29 cellular contexts compared by ENCODE assay signal in the genomic region with DNA sequence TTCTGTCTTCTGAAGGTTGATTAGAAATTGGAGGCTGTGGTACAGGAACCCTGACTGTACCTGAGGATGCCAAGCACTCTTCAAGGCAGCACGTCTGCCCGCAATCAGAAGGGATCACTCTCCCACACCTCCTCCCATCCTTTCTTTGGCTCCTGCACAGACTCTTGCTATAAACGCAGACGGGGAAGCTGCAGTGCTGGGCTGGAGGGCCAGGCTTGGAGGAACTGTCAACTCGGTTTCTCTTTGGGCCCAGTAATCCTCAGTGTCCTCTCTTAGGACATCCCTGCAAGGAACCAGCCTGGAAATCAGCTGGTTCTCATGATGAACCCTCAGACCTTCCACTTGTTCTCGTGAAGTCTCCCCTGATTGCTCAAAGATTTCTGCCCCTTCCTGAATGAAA.
A peak's percentile ranks its signal among the peaks of the same experiment; 100 is the strongest.
DNase-seq lines count a peak whose midpoint lies in the region; ATAC-seq, FAIRE-seq and TF ChIP-seq lines count a peak whose summit lies in the region.
"Had no signal": no experiment of that assay in that cellular context is flagged by ENCODE, and none has a peak within 500 bp of the region (broad histone marks: within the 10 kb centered on the region; RNA-seq: fewer than 3 reads in every experiment).

No MANE protein-coding gene starts in this region.

- TF ChIP-seq EP300 in H1 (IDR thresholded peaks at IDR 0.05; ENCODE audit: borderline replicate concordance in 1 of 2, low read depth in 2 of 2, low read length in 2 of 2) (no peak), esophagus muscularis mucosa (IDR thresholded peaks at IDR 0.05) (no peak)

- H3K9me3 ChIP-seq in H1 (ENCODE audit: insufficient read depth in 2 of 2, low read depth in 1 of 2, low read length in 1 of 2), result no peaks in the 10 kb centered on the region
- no peaks in the 10 kb centered on the region for H3K9me3 ChIP-seq in esophagus muscularis mucosa
- H3K9me3 ChIP-seq: BE2C, BLaER1 had no signal

- no peaks in the 10 kb centered on the region for H3K27me3 ChIP-seq in H1 (replicated peaks in 1 of 4; ENCODE audit: control insufficient read depth in 3 of 4, extremely low read depth in 1 of 4, insufficient read depth in 3 of 4, low read length in 3 of 4)
- no peaks in the 10 kb centered on the region for H3K27me3 ChIP-seq in esophagus muscularis mucosa
- H3K27me3 ChIP-seq: BE2C, BLaER1 had no signal

- H2AFZ ChIP-seq in H1 (ENCODE audit: low read length), result no peak overlapping the region

- H3K23ac ChIP-seq in H1 (ENCODE audit: insufficient read length), result no peak overlapping the region

- H4K91ac ChIP-seq in H1 (replicated peaks; ENCODE audit: insufficient read length, low read length), result no peak overlapping the region

- ATAC-seq in HG03108 (IDR thresholded peaks at IDR 0.05; ENCODE audit: unreplicated experiment) (no peak), GM18517 (IDR thresholded peaks at IDR 0.05; ENCODE audit: unreplicated experiment) (no peak)
- ATAC-seq: GM12878 had no signal

- H2BK20ac ChIP-seq in H1 (ENCODE audit: low read length), result no peak overlapping the region

- TF ChIP-seq POLR2A in H1 (IDR thresholded peaks at IDR 0.05; ENCODE audit: control extremely low read depth in 1 of 2, low read depth in 2 of 2, low read length in 2 of 2), result no peak
- TF ChIP-seq POLR2A in esophagus muscularis mucosa (IDR thresholded peaks at IDR 0.05; ENCODE audit: low read depth), result no peak

- H3K27ac ChIP-seq in H1 (ENCODE audit: low read depth, low read length), result no peak overlapping the region
- no peak overlapping the region for H3K27ac ChIP-seq in esophagus muscularis mucosa (replicated peaks in 1 of 4)
- H3K27ac ChIP-seq: BLaER1 had no signal

- 0 out of 2 replicates have a peak overlapping the region, but pooled peaks have one; percentile 41 for H4K8ac ChIP-seq in H1 (ENCODE audit: extremely low read depth, insufficient read depth, low read length)

- no peak for FAIRE-seq in H1 (lab: Jason Lieb, UNC)
- FAIRE-seq: A204.1, GM12878, GM12892, GM18507, GM19239 had no signal

- TF ChIP-seq RAD21 in H1 (IDR thresholded peaks at IDR 0.05 in 1 of 2, conservative IDR thresholded peaks at IDR 0.05 in 1 of 2; ENCODE audit: low read depth in 2 of 2, low read length in 2 of 2), result no peak

- H3K79me1 ChIP-seq in H1 (ENCODE audit: low read depth, low read length), result no peaks in the 10 kb centered on the region

- H3K79me2 ChIP-seq in H1 (ENCODE audit: control insufficient read depth in 1 of 2, insufficient read depth in 2 of 2, low read length in 2 of 2), result no peaks in the 10 kb centered on the region

- no peak overlapping the region for H2BK15ac ChIP-seq in H1 (ENCODE audit: low read length)

- WGBS in H1 (ENCODE audit: extremely low coverage in 1 of 2, insufficient coverage in 1 of 2, insufficient read length in 1 of 2, insufficient replicate concordance in 2 of 2, low coverage in 1 of 2, low lambda C conversion rate in 2 of 2, missing lambda C conversion rate in 1 of 2), 2 experiments, result 80% methylated on average over 6 of the region's 6 CpGs; no CpG with 5 or more reads in 1 of the 2 experiments
- WGBS in esophagus muscularis mucosa, result 81% methylated on average over 6 of the region's 6 CpGs

- no peak overlapping the region for H3K56ac ChIP-seq in H1 (replicated peaks; ENCODE audit: insufficient read length, low read depth, low read length)

- intact Hi-C loops in esophagus muscularis mucosa (cut with DNase I), result no loop called here

- no peak overlapping the region for H2BK5ac ChIP-seq in H1 (ENCODE audit: low read depth, low read length)

- no peak overlapping the region for H3K14ac ChIP-seq in H1 (ENCODE audit: insufficient read length)

- no peaks in the 10 kb centered on the region for H3K36me3 ChIP-seq in H1 (ENCODE audit: control insufficient read depth in 2 of 4, insufficient read depth in 4 of 4, low read length in 3 of 4)
- H3K36me3 ChIP-seq in esophagus muscularis mucosa, result no peaks in the 10 kb centered on the region
- H3K36me3 ChIP-seq: BE2C, BLaER1 had no signal

- no peak overlapping the region for H2BK12ac ChIP-seq in H1 (ENCODE audit: low read depth, low read length)

- H3K4ac ChIP-seq in H1 (replicated peaks; ENCODE audit: insufficient read length, low read depth, low read length), result no peak overlapping the region

- CTCF ChIA-PET in H1 (lab: Charles Lee; ENCODE audit: partially characterized antibody), result no interaction called here

- H3K4me2 ChIP-seq in H1 (ENCODE audit: insufficient read depth in 1 of 2, low read depth in 2 of 2, low read length in 2 of 2), result no peak overlapping the region
- H3K4me2 ChIP-seq: BLaER1 had no signal

- POLR2A ChIA-PET in H1 (lab: Charles Lee; ENCODE audit: partially characterized antibody), result no interaction called here

- no peak overlapping the region for H3K4me3 ChIP-seq in H1 (ENCODE audit: extremely low read depth in 1 of 4, insufficient read depth in 2 of 4, low read depth in 3 of 4, low read length in 4 of 4)
- H3K4me3 ChIP-seq in esophagus muscularis mucosa, result no peak overlapping the region
- H3K4me3 ChIP-seq: BLaER1, GM12878 had no signal

- H2BK120ac ChIP-seq in H1 (replicated peaks; ENCODE audit: low read depth, low read length), result no peak overlapping the region

- TF ChIP-seq CTCF in H1 (IDR thresholded peaks at IDR 0.05; ENCODE audit: control extremely low read depth in 1 of 3, insufficient read depth in 1 of 3, low read depth in 1 of 3, low read length in 3 of 3) (no peak), esophagus muscularis mucosa (IDR thresholded peaks at IDR 0.05) (no peak)

- 0 out of 2 replicates have a peak, but pooled peaks cover 2% of the 10 kb centered on the region for H3K23me2 ChIP-seq in H1 (ENCODE audit: low read depth, low read length)

- no peak overlapping the region for H3K18ac ChIP-seq in H1 (ENCODE audit: extremely low read depth, low read length)

- H3K4me1 ChIP-seq in H1 (replicated peaks in 1 of 4; ENCODE audit: control insufficient read depth in 3 of 4, insufficient read depth in 4 of 4, low read length in 3 of 4), result no peaks in the 10 kb centered on the region
- H3K4me1 ChIP-seq in esophagus muscularis mucosa, result no peaks in the 10 kb centered on the region
- H3K4me1 ChIP-seq: BE2C, BLaER1 had no signal

- DNase-seq in activated effector memory CD4-positive, alpha-beta T cell treated with anti-CD3 and anti-CD28 coated beads, Interleukin-2, amount 50 U/mL, for 16 hours, result peak; percentile 33
- no peak for DNase-seq in activated effector memory CD4-positive, alpha-beta T cell treated with Interleukin-2 at 50 U/mL for 16 hours
- DNase-seq in H1 (ENCODE audit: low read depth in 1 of 2, low spot score in 2 of 2) (no peak), esophagus muscularis mucosa (ENCODE audit: extremely low spot score) (peak; percentile 60), islet precursor cell (peak; percentile 51), NCI-H69 (lab: John Stamatoyannopoulos, UW) (no peak)
- DNase-seq: 8988T; ACHN; BE2C; C1 segment of cervical spinal cord; CD4-positive, alpha-beta memory T cell; CD4-positive, CD25-positive, alpha-beta regulatory T cell; CD8-positive, alpha-beta memory T cell; COR-L47; DMS 273 treated with DMSO at 0.1 percent for 48 hours; DMS153; DMS53; DMS79; DND-41; EL; GDM1 had no signal

- H4K5ac ChIP-seq in H1 (ENCODE audit: insufficient read length, low read depth, low read length), result no peak overlapping the region

- no peaks in the 10 kb centered on the region for H4K20me1 ChIP-seq in H1 (replicated peaks in 1 of 2; ENCODE audit: control insufficient read depth in 1 of 2, insufficient read depth in 2 of 2, low read length in 2 of 2)
- H4K20me1 ChIP-seq: BLaER1 had no signal

- H3K9ac ChIP-seq in H1 (replicated peaks in 1 of 4; ENCODE audit: extremely low read depth in 1 of 4, low read depth in 3 of 4, low read length in 3 of 4), result no peak overlapping the region
- H3K9ac ChIP-seq: BLaER1 had no signal

- no peak overlapping the region for H2AK5ac ChIP-seq in H1 (ENCODE audit: low read depth, low read length)

TF ChIP-seq in H1, 55 proteins besides CTCF, POLR2A, EP300 and RAD21 (continues in another document):
- TF ChIP-seq CHD2 (IDR thresholded peaks at IDR 0.05; ENCODE audit: low read length) (no peak), TEAD4 (IDR thresholded peaks at IDR 0.05; ENCODE audit: low read depth, low read length) (no peak), TAF7 (optimal IDR thresholded peaks at IDR 0.05; ENCODE audit: borderline replicate concordance, low read depth, low read length) (no peak)

Comparison
In these comparisons a context has a peak if more than half of its experiments do, and no peak if none do; other contexts are left out.
1. DNase-seq: peak in activated effector memory CD4-positive, alpha-beta T cell treated with anti-CD3 and anti-CD28 coated beads, Interleukin-2, amount 50 U/mL, for 16 hours (single experiment), esophagus muscularis mucosa (single experiment) and islet precursor cell (single experiment); none in activated effector memory CD4-positive, alpha-beta T cell treated with Interleukin-2 at 50 U/mL for 16 hours (single experiment), H1 (0 of 2) and NCI-H69 (single experiment).